34 cellular contexts compared by ENCODE assay signal in the genomic region with DNA sequence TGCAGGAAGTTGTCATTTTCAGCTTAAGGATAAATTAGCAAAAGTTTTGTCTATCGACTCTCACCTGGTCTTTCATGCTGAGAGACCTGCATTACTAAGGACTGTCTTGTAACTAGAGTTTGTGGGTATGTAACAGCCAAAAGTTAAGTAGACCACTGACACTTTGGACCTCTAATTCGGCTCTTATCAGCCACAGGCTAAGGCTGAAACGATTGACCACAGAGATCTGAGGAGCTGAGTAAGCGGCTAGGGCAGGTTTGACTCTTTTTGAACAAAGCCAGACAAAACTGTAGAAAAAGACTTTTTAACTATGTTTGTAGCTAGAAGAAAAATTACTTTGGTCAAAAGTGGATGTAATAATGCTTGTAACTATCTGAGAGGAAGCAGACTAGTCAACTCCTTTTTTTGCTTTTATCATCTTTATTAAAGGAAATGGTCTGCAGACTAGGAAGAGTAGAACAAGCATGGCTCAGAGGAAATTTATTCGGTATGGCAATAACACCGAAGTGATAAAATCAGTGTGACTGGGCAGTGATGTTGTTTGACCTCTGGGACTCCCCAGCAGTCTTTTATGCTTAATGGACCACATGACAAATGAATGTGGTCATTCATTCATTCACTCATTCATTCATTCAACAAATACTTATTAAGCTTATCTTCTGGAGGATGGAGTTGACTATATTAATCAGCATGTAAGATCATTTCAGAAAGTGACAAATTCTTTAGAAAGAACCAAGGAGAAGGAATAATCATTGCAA.
"Had no signal": no experiment of that assay in that cellular context is flagged by ENCODE, and none has a peak within 500 bp of the region (broad histone marks: within the 10 kb centered on the region; RNA-seq: fewer than 3 reads in every experiment).

No MANE protein-coding gene starts in this region.

- H3K27me3 Mint-ChIP-seq: activated B cell treated with CpG ODN at 0.5 μM for 24 hours; activated CD8-positive, alpha-beta T cell treated with anti-CD3 and anti-CD28 coated beads for 36 hours; activated naive CD4-positive, alpha-beta T cell treated with anti-CD3 and anti-CD28 coated beads, Interleukin-2, amount 50 U/mL, for 24 hours; activated naive CD8-positive, alpha-beta T cell treated with anti-CD3 and anti-CD28 coated beads, Interleukin-2, amount 50 U/mL, for 24 hours; dendritic cell treated with granulocyte-macrophage colony-stimulating factor and Interleukin-4, amounts not matched to agents 40 ng/mL and 50 ng/mL, for 4 days; natural killer cell treated with Interleukin-12 subunit alpha and Interleukin-12 subunit beta and Interleukin-15 and Interleukin-18, amount 100 ng/mL, for 72 hours; stimulated activated naive CD8-positive, alpha-beta T cell treated with anti-CD3 and anti-CD28 coated beads, Interleukin-15, Interleukin-2, amounts not matched to agents 100 ng/mL and 50 ng/mL, for 24 hours had no signal

- H3K9me3 ChIP-seq: neutrophil, prostate gland, thyroid gland, vagina had no signal

- H3K36me3 ChIP-seq: breast epithelium, esophagus muscularis mucosa, heart right ventricle, left lung, lower lobe of right lung, neutrophil, ovary, prostate gland, thyroid gland, upper lobe of left lung, vagina had no signal

- ATAC-seq: activated CD8-positive, alpha-beta T cell treated with anti-CD3 and anti-CD28 coated beads for 36 hours; activated naive CD8-positive, alpha-beta T cell treated with anti-CD3 and anti-CD28 coated beads, Interleukin-2, amount 50 U/mL, for 24 hours; heart right ventricle; left lung; lower lobe of right lung; mucosa of descending colon; natural killer cell treated with Interleukin-12 subunit alpha and Interleukin-12 subunit beta and Interleukin-15 and Interleukin-18, amount 100 ng/mL, for 72 hours; sciatic nerve; stimulated activated effector memory CD8-positive, alpha-beta T cell treated with anti-CD3 and anti-CD28 coated beads, Interleukin-12 subunit alpha, Interleukin-12 subunit beta, amount 100 ng/mL, for 72 hours had no signal

- H3K4me1 ChIP-seq: breast epithelium, esophagus muscularis mucosa, heart right ventricle, left lung, lower lobe of right lung, prostate gland, thyroid gland, upper lobe of left lung, vagina had no signal

- H3K9me3 Mint-ChIP-seq: activated naive CD4-positive, alpha-beta T cell treated with anti-CD3 and anti-CD28 coated beads, Interleukin-2, amount 50 U/mL, for 24 hours had no signal

- H3K27me3 ChIP-seq: breast epithelium, esophagus muscularis mucosa, heart right ventricle, left lung, neutrophil, ovary, thyroid gland, upper lobe of left lung, vagina had no signal

- H3K36me3 Mint-ChIP-seq: activated naive CD4-positive, alpha-beta T cell treated with anti-CD3 and anti-CD28 coated beads, Interleukin-2, amount 50 U/mL, for 24 hours; natural killer cell treated with Interleukin-12 subunit alpha and Interleukin-12 subunit beta and Interleukin-15 and Interleukin-18, amount 100 ng/mL, for 72 hours; stimulated activated effector memory CD8-positive, alpha-beta T cell treated with anti-CD3 and anti-CD28 coated beads, Interleukin-12 subunit alpha, Interleukin-12 subunit beta, amount 100 ng/mL, for 72 hours had no signal

- DNase-seq: activated B cell treated with CpG ODN at 0.5 μM for 24 hours; activated CD4-positive, alpha-beta T cell treated with anti-CD3 and anti-CD28 coated beads, Interleukin-2, amount 50 U/mL, for 1 hour; activated CD8-positive, alpha-beta T cell treated with anti-CD3 and anti-CD28 coated beads for 36 hours; activated naive CD8-positive, alpha-beta T cell treated with anti-CD3 and anti-CD28 coated beads, Interleukin-2, amount 50 U/mL, for 24 hours; activated T-cell treated with anti-CD3 and anti-CD28 coated beads, Interleukin-2, amount 50 U/mL, for 48 hours; amygdala; central memory CD4-positive, alpha-beta T cell; endodermal cell; foreskin melanocyte; heart right ventricle; left lung; lower lobe of right lung; mesenchymal stem cell; mucosa of descending colon; ovary; retina; stimulated activated CD4-positive, alpha-beta T cell treated with anti-CD3 and anti-CD28 coated beads, Interleukin-4, amount 100 ng/mL, for 24 hours; T-helper 9 cell; thyroid gland; upper lobe of left lung had no signal

- H3K4me3 ChIP-seq: breast epithelium, esophagus muscularis mucosa, heart right ventricle, left lung, lower lobe of right lung, mucosa of descending colon, ovary, prostate gland, skin epidermis, thyroid gland, upper lobe of left lung, vagina had no signal

- H3K4me3 Mint-ChIP-seq: activated B cell treated with CpG ODN at 0.5 μM for 24 hours; activated CD8-positive, alpha-beta T cell treated with anti-CD3 and anti-CD28 coated beads for 36 hours; activated naive CD4-positive, alpha-beta T cell treated with anti-CD3 and anti-CD28 coated beads, Interleukin-2, amount 50 U/mL, for 24 hours; activated naive CD8-positive, alpha-beta T cell treated with anti-CD3 and anti-CD28 coated beads, Interleukin-2, amount 50 U/mL, for 24 hours; dendritic cell treated with granulocyte-macrophage colony-stimulating factor and Interleukin-4, amounts not matched to agents 40 ng/mL and 50 ng/mL, for 4 days; endodermal cell; natural killer cell treated with Interleukin-12 subunit alpha and Interleukin-12 subunit beta and Interleukin-15 and Interleukin-18, amount 100 ng/mL, for 72 hours; stimulated activated effector memory CD8-positive, alpha-beta T cell treated with anti-CD3 and anti-CD28 coated beads, Interleukin-12 subunit alpha, Interleukin-12 subunit beta, amount 100 ng/mL, for 72 hours; stimulated activated naive CD8-positive, alpha-beta T cell treated with anti-CD3 and anti-CD28 coated beads, Interleukin-15, Interleukin-2, amounts not matched to agents 100 ng/mL and 50 ng/mL, for 24 hours; T-helper 1 cell treated with Interleukin-12 subunit alpha and Interleukin-12 subunit beta and Interleukin-4 antibody, amounts not matched to agents 30 μg/mL and 1 μg/mL, for 36 hours had no signal

- H3K27ac ChIP-seq: breast epithelium, esophagus muscularis mucosa, heart right ventricle, left lung, lower lobe of right lung, neutrophil, ovary, prostate gland, skin epidermis, thyroid gland, upper lobe of left lung, vagina had no signal

- H3K4me1 Mint-ChIP-seq: activated B cell treated with CpG ODN at 0.5 μM for 24 hours; activated naive CD4-positive, alpha-beta T cell treated with anti-CD3 and anti-CD28 coated beads, Interleukin-2, amount 50 U/mL, for 24 hours; activated naive CD8-positive, alpha-beta T cell treated with anti-CD3 and anti-CD28 coated beads, Interleukin-2, amount 50 U/mL, for 24 hours; stimulated activated effector memory CD8-positive, alpha-beta T cell treated with anti-CD3 and anti-CD28 coated beads, Interleukin-12 subunit alpha, Interleukin-12 subunit beta, amount 100 ng/mL, for 72 hours had no signal

- H3K27ac Mint-ChIP-seq: activated B cell treated with CpG ODN at 0.5 μM for 24 hours; activated CD8-positive, alpha-beta T cell treated with anti-CD3 and anti-CD28 coated beads for 36 hours; activated naive CD4-positive, alpha-beta T cell treated with anti-CD3 and anti-CD28 coated beads, Interleukin-2, amount 50 U/mL, for 24 hours; activated naive CD8-positive, alpha-beta T cell treated with anti-CD3 and anti-CD28 coated beads, Interleukin-2, amount 50 U/mL, for 24 hours; activated T-helper 2 cell treated with anti-CD3 and anti-CD28 coated beads, Interferon-gamma antibody, Interleukin-2, Interleukin-4, amounts not matched to agents 10 μg/mL and 5 μg/mL and 100 μg/mL, durations not matched to agents 14 hours and 24 hours and 36 hours; dendritic cell treated with granulocyte-macrophage colony-stimulating factor and Interleukin-4, amounts not matched to agents 40 ng/mL and 50 ng/mL, for 4 days; endodermal cell; natural killer cell treated with Interleukin-12 subunit alpha and Interleukin-12 subunit beta and Interleukin-15 and Interleukin-18, amount 100 ng/mL, for 72 hours; stimulated activated effector memory CD8-positive, alpha-beta T cell treated with anti-CD3 and anti-CD28 coated beads, Interleukin-12 subunit alpha, Interleukin-12 subunit beta, amount 100 ng/mL, for 72 hours; stimulated activated naive CD8-positive, alpha-beta T cell treated with anti-CD3 and anti-CD28 coated beads, Interleukin-15, Interleukin-2, amounts not matched to agents 100 ng/mL and 50 ng/mL, for 24 hours; T-helper 1 cell treated with Interleukin-12 subunit alpha and Interleukin-12 subunit beta and Interleukin-4 antibody, amounts not matched to agents 30 μg/mL and 1 μg/mL, for 36 hours had no signal
